In genomic region chr7:121101621-121102020, GRCh38 we compare ENCODE assay signal across 24 cellular contexts.
"Had no signal": no experiment of that assay in that cellular context is flagged by ENCODE, and none has a peak within 500 bp of the region (broad histone marks: within the 10 kb centered on the region; RNA-seq: fewer than 3 reads in every experiment).

No MANE protein-coding gene starts in this region.

- H3K27ac ChIP-seq: gastroesophageal sphincter, prostate gland, stomach, thyroid gland, vagina had no signal

- H3K9me3 ChIP-seq: gastroesophageal sphincter, heart left ventricle, prostate gland, right atrium auricular region, stomach, thyroid gland, vagina had no signal

- H3K4me1 Mint-ChIP-seq: naive thymus-derived CD4-positive, alpha-beta T cell had no signal

- ATAC-seq: effector memory CD8-positive, alpha-beta T cell; gastroesophageal sphincter; heart left ventricle; naive thymus-derived CD4-positive, alpha-beta T cell; sciatic nerve had no signal

- H3K4me3 Mint-ChIP-seq: effector memory CD8-positive, alpha-beta T cell; naive thymus-derived CD4-positive, alpha-beta T cell; nephron progenitor cell had no signal

- H3K4me1 ChIP-seq: gastroesophageal sphincter, prostate gland, stomach, vagina had no signal

- FAIRE-seq: keratinocyte had no signal

- H3K36me3 Mint-ChIP-seq: naive thymus-derived CD4-positive, alpha-beta T cell had no signal

- H3K36me3 ChIP-seq: prostate gland, thyroid gland, vagina had no signal

- H3K27me3 ChIP-seq: gastroesophageal sphincter, heart left ventricle, right atrium auricular region, stomach, thyroid gland, vagina had no signal

- H3K27ac Mint-ChIP-seq: naive thymus-derived CD4-positive, alpha-beta T cell had no signal

- DNase-seq: cortex of kidney; effector memory CD8-positive, alpha-beta T cell; heart left ventricle; hypothalamus; mesenchymal stem cell; midbrain; naive thymus-derived CD4-positive, alpha-beta T cell; nephron progenitor cell; nucleus accumbens; stimulated activated CD4-positive, alpha-beta T cell treated with anti-CD3 and anti-CD28 coated beads, Interleukin-12 subunit alpha, Interleukin-12 subunit beta, amount 100 ng/mL, for 4 hours; stimulated activated CD4-positive, alpha-beta T cell treated with anti-CD3 and anti-CD28 coated beads, Interleukin-1b, Interleukin-23, amount 100 ng/mL, for 48 hours; stimulated activated CD4-positive, alpha-beta T cell treated with anti-CD3 and anti-CD28 coated beads, Interleukin-4, amount 100 ng/mL, for 1 hour; stimulated activated CD8-positive, alpha-beta memory T cell treated with anti-CD3 and anti-CD28 coated beads, Interleukin-4, amount 100 ng/mL, for 48 hours; stimulated activated naive CD4-positive, alpha-beta T cell treated with Interleukin-2 at 50 U/mL for 16 hours; stomach; thyroid gland; trophoblast cell had no signal

- H3K4me2 ChIP-seq: smooth muscle cell had no signal

- H3K4me3 ChIP-seq: gastroesophageal sphincter, heart left ventricle, prostate gland, right atrium auricular region, smooth muscle cell, stomach, thyroid gland, vagina had no signal

- H3K9me3 Mint-ChIP-seq: effector memory CD8-positive, alpha-beta T cell; naive thymus-derived CD4-positive, alpha-beta T cell had no signal
